11 cellular contexts compared by ENCODE assay signal in genomic region chr5:88692979-88693932, GRCh38.
DNase-seq lines count a peak whose midpoint lies in the region; ATAC-seq and TF ChIP-seq lines count a peak whose summit lies in the region.
"Had no signal": no experiment of that assay in that cellular context is flagged by ENCODE, and none has a peak within 500 bp of the region (broad histone marks: within the 10 kb centered on the region; RNA-seq: fewer than 3 reads in every experiment).

No MANE protein-coding gene starts in this region.

- no peaks in the 10 kb centered on the region for H3K9me3 ChIP-seq in PC-3 (ENCODE audit: low read length)
- H3K9me3 ChIP-seq: transverse colon had no signal

- H3F3A ChIP-seq in PC-3 (ENCODE audit: low read length, unreplicated experiment) = no peaks in the 10 kb centered on the region

- no peaks in the 10 kb centered on the region for H4K20me1 ChIP-seq in PC-3 (ENCODE audit: low read length)

- peak overlapping the region; percentile 93 for H3K4me2 ChIP-seq in PC-3 (ENCODE audit: low read length)

- H3K4me3 Mint-ChIP-seq in endothelial cell (ENCODE audit: unreplicated experiment) = peak overlapping the region; percentile 71

- CTCF ChIA-PET in PC-3 (lab: Charles Lee) = interaction anchor here (0.6 kb wide), 2 partner anchors 462 to 833 kb away, joined by 3 to 4 read pairs; no protein-coding TSS in a partner anchor

- H3K36me3 Mint-ChIP-seq in endothelial cell (ENCODE audit: low read depth, unreplicated experiment) = no peaks in the 10 kb centered on the region

- H3K9me2 ChIP-seq in PC-3 (replicated peaks; ENCODE audit: low read length) = no peaks in the 10 kb centered on the region

- peak overlapping the region; percentile 85; the same call in 1 of the 2 replicates for H2AFZ ChIP-seq in PC-3 (ENCODE audit: low read length)

- H3K36me3 ChIP-seq in PC-3 (ENCODE audit: low read depth, low read length) = no peaks in the 10 kb centered on the region
- H3K36me3 ChIP-seq: transverse colon had no signal

- H3K4me3 ChIP-seq in PC-3 (ENCODE audit: low read length) (peak overlapping the region; percentile 70; the same call in 1 of the 2 replicates), retinal pigment epithelial cell (ENCODE audit: low read length) (no peak overlapping the region)
- H3K4me3 ChIP-seq: transverse colon had no signal

- no peak overlapping the region for H3K27ac ChIP-seq in PC-3 (ENCODE audit: low read length)
- H3K27ac ChIP-seq: 22Rv1, transverse colon had no signal

- no peaks in the 10 kb centered on the region for H3K9me3 Mint-ChIP-seq in endothelial cell (ENCODE audit: unreplicated experiment)

- TF ChIP-seq CTCF in PC-3 (conservative IDR thresholded peaks at IDR 0.05; ENCODE audit: low read depth, low read length) (no peak), endothelial cell (IDR thresholded peaks at IDR 0.05; ENCODE audit: unreplicated experiment) (no peak), retinal pigment epithelial cell (conservative IDR thresholded peaks at IDR 0.05; ENCODE audit: low read depth, low read length) (peak; percentile 13)

- ATAC-seq in PC-3 = peak; percentile 34
- ATAC-seq in GM19351 (IDR thresholded peaks at IDR 0.05; ENCODE audit: unreplicated experiment) = no peak

- intact Hi-C loops in PC-3 (cut with micrococcal nuclease) = loop anchor here (10.0 kb wide), 2 partner anchors 798 to 1268 kb away; no protein-coding TSS in a partner anchor

- POLR2A ChIA-PET in PC-3 (lab: Charles Lee; ENCODE audit: unreplicated experiment) = no interaction called here

- H3K4me1 ChIP-seq in PC-3 (ENCODE audit: insufficient read depth, low read length) = peaks cover 16% of the 10 kb centered on the region; the same call in 1 of the 2 replicates

- H3K27me3 ChIP-seq in PC-3 (ENCODE audit: low read length) = peaks cover 19% of the 10 kb centered on the region

- no TSS peak for BruUV-seq in PC-3 (replicated peaks; lab: Mats Ljungman, UMichigan)

- H3K79me2 ChIP-seq in PC-3 (ENCODE audit: low read length) = no peaks in the 10 kb centered on the region

- peak; percentile 9 for DNase-seq in DMS79 treated with DMSO at 0.1 percent for 48 hours (lab: John Stamatoyannopoulos, UW)
- no peak for DNase-seq in DMS79 (lab: John Stamatoyannopoulos, UW)
- DNase-seq in PC-3 = no peak
- no peak for DNase-seq in endothelial cell (ENCODE audit: low spot score)
- no peak for DNase-seq in retinal pigment epithelial cell (ENCODE audit: low read depth)
- no peak for DNase-seq in LoVo (ENCODE audit: low spot score)
- DNase-seq in stimulated activated CD4-positive, alpha-beta T cell treated with anti-CD3 and anti-CD28 coated beads, Interleukin-1b, Interleukin-23, amount 100 ng/mL, for 48 hours = no peak
- DNase-seq: activated CD8-positive, alpha-beta memory T cell treated with anti-CD3 and anti-CD28 coated beads, Interleukin-2, amount 50 U/mL, for 4 hours; transverse colon had no signal

- H3K9ac ChIP-seq in PC-3 (ENCODE audit: low read length) = no peak overlapping the region

- peaks cover 34% of the 10 kb centered on the region for H3K27me3 Mint-ChIP-seq in endothelial cell (ENCODE audit: unreplicated experiment)

- peaks cover 29% of the 10 kb centered on the region for H3K4me1 Mint-ChIP-seq in endothelial cell (ENCODE audit: unreplicated experiment)

- H3K27ac Mint-ChIP-seq in endothelial cell (ENCODE audit: unreplicated experiment) = no peak overlapping the region
